Comparison of ENCODE assay signal across 8 cellular contexts in the genomic region with DNA sequence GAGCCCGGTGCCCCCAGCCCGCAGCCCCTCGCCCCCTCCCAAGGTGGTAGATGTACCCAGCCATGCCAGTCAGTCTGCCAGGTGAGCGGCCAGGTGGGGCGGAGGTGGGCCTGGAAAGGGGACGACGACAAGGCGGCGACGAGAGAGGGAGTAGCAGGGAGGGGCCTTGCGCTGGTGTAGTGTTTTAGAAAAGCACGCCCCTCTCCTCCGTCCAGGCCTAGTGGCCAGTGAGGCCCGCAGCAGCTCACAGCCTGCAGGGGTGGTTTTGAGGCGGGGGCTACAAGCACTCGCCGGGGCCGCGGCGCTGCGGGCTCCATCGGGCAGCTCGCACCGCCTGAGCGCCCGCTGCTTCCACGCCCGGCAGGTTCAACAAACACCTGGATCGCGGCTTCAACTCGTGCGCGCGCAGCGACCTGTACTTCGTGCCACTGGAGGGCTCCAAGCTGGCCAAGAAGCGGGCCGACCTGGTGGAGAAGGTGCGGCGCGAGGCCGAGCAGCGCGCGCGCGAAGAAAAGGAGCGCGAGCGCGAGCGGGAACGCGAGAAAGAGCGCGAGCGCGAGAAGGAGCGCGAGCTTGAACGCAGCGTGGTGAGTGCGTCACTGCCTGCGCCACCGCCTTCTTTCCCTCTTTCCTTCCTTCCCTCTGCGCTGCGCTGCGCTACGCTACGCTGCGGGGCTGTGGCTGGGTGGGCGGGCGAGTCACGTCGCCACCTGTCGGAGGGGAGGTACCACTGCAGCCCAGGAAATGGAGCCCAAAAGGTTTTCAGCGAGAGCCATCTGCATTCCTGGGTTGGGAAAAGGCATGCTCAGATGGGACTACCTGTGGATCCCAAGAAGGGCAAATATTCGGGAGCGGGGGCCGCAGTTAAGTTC. TPM values are rescaled to one million over a fixed set of nuclear protein-coding genes. Genes with fewer than 3 reads are reported as not detected.
DNase-seq lines count a peak whose midpoint lies in the region; ATAC-seq and TF ChIP-seq lines count a peak whose summit lies in the region.

No MANE protein-coding gene starts in this region.

- H3K27me3 ChIP-seq in Loucy (ENCODE audit: insufficient read depth, low read length, poor library complexity, severe bottlenecking): no peaks in the 10 kb centered on the region
- H3K27me3 ChIP-seq in RWPE2 (ENCODE audit: insufficient read depth, poor library complexity, severe bottlenecking): no peaks in the 10 kb centered on the region

- H3K27ac Mint-ChIP-seq in natural killer cell treated with Interleukin-12 subunit alpha and Interleukin-12 subunit beta and Interleukin-15 and Interleukin-18, amount 100 ng/mL, for 72 hours: peak overlapping the region; percentile 80 to 81
- H3K27ac Mint-ChIP-seq in stimulated activated naive CD8-positive, alpha-beta T cell treated with anti-CD3 and anti-CD28 coated beads, Interleukin-15, Interleukin-2, amounts not matched to agents 100 ng/mL and 50 ng/mL, for 24 hours: peak overlapping the region; percentile 99

- peaks cover 31 to 46% of the 10 kb centered on the region in 2 donors for H3K4me1 Mint-ChIP-seq in natural killer cell treated with Interleukin-12 subunit alpha and Interleukin-12 subunit beta and Interleukin-15 and Interleukin-18, amount 100 ng/mL, for 72 hours (ENCODE audit: low read depth in 2 of 2)
- H3K4me1 Mint-ChIP-seq in stimulated activated naive CD8-positive, alpha-beta T cell treated with anti-CD3 and anti-CD28 coated beads, Interleukin-15, Interleukin-2, amounts not matched to agents 100 ng/mL and 50 ng/mL, for 24 hours (ENCODE audit: low read depth): peaks cover 60% of the 10 kb centered on the region

- H3K4me2 ChIP-seq in Loucy (ENCODE audit: low read depth, low read length, poor library complexity, severe bottlenecking): peak overlapping the region; percentile 84

- peaks cover 14% of the 10 kb centered on the region for H3K4me1 ChIP-seq in Loucy (ENCODE audit: insufficient read depth, low read length, poor library complexity, severe bottlenecking)
- H3K4me1 ChIP-seq in RWPE2 (ENCODE audit: insufficient read depth, poor library complexity, severe bottlenecking): peaks cover 3% of the 10 kb centered on the region

- H3K79me2 ChIP-seq in Loucy (ENCODE audit: insufficient read depth, low read length): peaks cover 33% of the 10 kb centered on the region

- H3K9me2 ChIP-seq in Loucy (replicated peaks; ENCODE audit: low read depth, low read length): no peaks in the 10 kb centered on the region

- peak overlapping the region; percentile 82 for H2AFZ ChIP-seq in Loucy (ENCODE audit: low read length)

- peaks cover 4% of the 10 kb centered on the region for H4K20me1 ChIP-seq in Loucy (ENCODE audit: insufficient read depth, low read length, poor library complexity, severe bottlenecking)

- DNase-seq in ELR (ENCODE audit: low read depth) (peak; percentile 97), GOT3 (lab: John Stamatoyannopoulos, UW) (peak; percentile 65), RWPE2 (ENCODE audit: low spot score) (peak; percentile 91), fibroblast of peridontal ligament (ENCODE audit: extremely low read depth) (peak; percentile 91)
- peak; percentile 89 for DNase-seq in activated effector memory CD4-positive, alpha-beta T cell treated with Interleukin-2 at 50 U/mL for 16 hours
- DNase-seq in natural killer cell treated with Interleukin-12 subunit alpha and Interleukin-12 subunit beta and Interleukin-15 and Interleukin-18, amount 100 ng/mL, for 72 hours (ENCODE audit: low spot score): peak; percentile 95

- ATAC-seq in RWPE2 (ENCODE audit: low read depth): peak; percentile 85
- ATAC-seq in natural killer cell treated with Interleukin-12 subunit alpha and Interleukin-12 subunit beta and Interleukin-15 and Interleukin-18, amount 100 ng/mL, for 72 hours: peak; percentile 98 to 99

- no peaks in the 10 kb centered on the region for H3K9me3 Mint-ChIP-seq in natural killer cell treated with Interleukin-12 subunit alpha and Interleukin-12 subunit beta and Interleukin-15 and Interleukin-18, amount 100 ng/mL, for 72 hours
- H3K9me3 Mint-ChIP-seq in stimulated activated naive CD8-positive, alpha-beta T cell treated with anti-CD3 and anti-CD28 coated beads, Interleukin-15, Interleukin-2, amounts not matched to agents 100 ng/mL and 50 ng/mL, for 24 hours: no peaks in the 10 kb centered on the region

- H3K36me3 ChIP-seq in Loucy (ENCODE audit: insufficient read depth, low read length): peaks cover 23% of the 10 kb centered on the region; the same call in 1 of the 2 replicates
- peaks cover 43% of the 10 kb centered on the region for H3K36me3 ChIP-seq in RWPE2 (ENCODE audit: low read depth)

- H3K4me3 ChIP-seq in Loucy (ENCODE audit: low read length, poor library complexity, severe bottlenecking): peak overlapping the region; percentile 94
- H3K4me3 ChIP-seq in RWPE2 (ENCODE audit: severe bottlenecking): peak overlapping the region; percentile 31

- peak; percentile 91 for TF ChIP-seq CTCF in Loucy (conservative IDR thresholded peaks at IDR 0.05; ENCODE audit: low read length)
- TF ChIP-seq CTCF in RWPE2 (IDR thresholded peaks at IDR 0.05; ENCODE audit: poor library complexity, severe bottlenecking): peak; percentile 97

- no peaks in the 10 kb centered on the region for H3K27me3 Mint-ChIP-seq in natural killer cell treated with Interleukin-12 subunit alpha and Interleukin-12 subunit beta and Interleukin-15 and Interleukin-18, amount 100 ng/mL, for 72 hours
- H3K27me3 Mint-ChIP-seq in stimulated activated naive CD8-positive, alpha-beta T cell treated with anti-CD3 and anti-CD28 coated beads, Interleukin-15, Interleukin-2, amounts not matched to agents 100 ng/mL and 50 ng/mL, for 24 hours: no peaks in the 10 kb centered on the region

- peaks cover 11% of the 10 kb centered on the region; the same call in 1 of the 2 replicates for H3F3A ChIP-seq in Loucy (ENCODE audit: low read depth)

- peak overlapping the region; percentile 55 for H3K27ac ChIP-seq in RWPE2 (ENCODE audit: poor library complexity, severe bottlenecking)

- H3K9ac ChIP-seq in Loucy (ENCODE audit: low read depth, low read length, poor library complexity, severe bottlenecking): peak overlapping the region; percentile 96

- H3K9me3 ChIP-seq in Loucy (ENCODE audit: insufficient read depth, low read depth, low read length) (no peaks in the 10 kb centered on the region), RWPE2 (ENCODE audit: severe bottlenecking) (no peaks in the 10 kb centered on the region)

- H3K4me3 Mint-ChIP-seq in natural killer cell treated with Interleukin-12 subunit alpha and Interleukin-12 subunit beta and Interleukin-15 and Interleukin-18, amount 100 ng/mL, for 72 hours: peak overlapping the region; percentile 83
- H3K4me3 Mint-ChIP-seq in stimulated activated naive CD8-positive, alpha-beta T cell treated with anti-CD3 and anti-CD28 coated beads, Interleukin-15, Interleukin-2, amounts not matched to agents 100 ng/mL and 50 ng/mL, for 24 hours: peak overlapping the region; percentile 93

- no peaks in the 10 kb centered on the region for H3K36me3 Mint-ChIP-seq in natural killer cell treated with Interleukin-12 subunit alpha and Interleukin-12 subunit beta and Interleukin-15 and Interleukin-18, amount 100 ng/mL, for 72 hours
- H3K36me3 Mint-ChIP-seq in stimulated activated naive CD8-positive, alpha-beta T cell treated with anti-CD3 and anti-CD28 coated beads, Interleukin-15, Interleukin-2, amounts not matched to agents 100 ng/mL and 50 ng/mL, for 24 hours (ENCODE audit: low read depth): peaks cover 42% of the 10 kb centered on the region

RNA-seq across cellular contexts. Expression of a gene that starts 5.9 kb away (rescaled TPM):
- not detected for total RNA-seq in natural killer cell treated with Interleukin-12 subunit alpha and Interleukin-12 subunit beta and Interleukin-15 and Interleukin-18, amount 100 ng/mL, for 72 hours

RNA-seq across cellular contexts. Expression of a gene that starts 6.1 kb away (rescaled TPM):
- total RNA-seq in natural killer cell treated with Interleukin-12 subunit alpha and Interleukin-12 subunit beta and Interleukin-15 and Interleukin-18, amount 100 ng/mL, for 72 hours: 100 to 1,000 TPM in 1 of 2 donors, 10 to 100 TPM in 1; 89.7 to 106 TPM

RNA-seq across cellular contexts. Expression of a gene that starts 10.0 kb away (rescaled TPM):
- total RNA-seq in natural killer cell treated with Interleukin-12 subunit alpha and Interleukin-12 subunit beta and Interleukin-15 and Interleukin-18, amount 100 ng/mL, for 72 hours: 10 to 100 TPM; 36.5 to 62.2 TPM

RNA-seq across cellular contexts. Expression of a gene that starts 13.4 kb away (rescaled TPM):
- 100 to 1,000 TPM in 1 of 2 donors, 10 to 100 TPM in 1; 71.6 to 131 TPM for total RNA-seq in natural killer cell treated with Interleukin-12 subunit alpha and Interleukin-12 subunit beta and Interleukin-15 and Interleukin-18, amount 100 ng/mL, for 72 hours

RNA-seq across cellular contexts. Expression of a gene that starts 23.3 kb away (rescaled TPM):
- total RNA-seq in natural killer cell treated with Interleukin-12 subunit alpha and Interleukin-12 subunit beta and Interleukin-15 and Interleukin-18, amount 100 ng/mL, for 72 hours: 100 to 1,000 TPM; 151 to 158 TPM

Comparison
In these comparisons a context has a peak if more than half of its experiments do, and no peak if none do; other contexts are left out.
1. Peak in every context shown above with its lines: DNase-seq, ATAC-seq, H3K4me3 ChIP-seq and H3K27ac ChIP-seq.